8 cellular contexts compared by ENCODE assay signal in genomic region chr18:21740724-21741510, GRCh38. TPM values are rescaled to one million over a fixed set of nuclear protein-coding genes. Genes with fewer than 3 reads are reported as not detected.
DNase-seq lines count a peak whose midpoint lies in the region; ATAC-seq and TF ChIP-seq lines count a peak whose summit lies in the region.

Gene MIB1, plus strand, starts transcription at chr18:21740792. Its CDS starts 792 bp downstream, at chr18:21741584.

- H3K36me3 Mint-ChIP-seq in WTC11 = peaks cover 13% of the 10 kb centered on the region

- H3K27me3 Mint-ChIP-seq in WTC11 (ENCODE audit: low read depth) = peaks cover 9% of the 10 kb centered on the region

- intact Hi-C loops in left lung (cut with DNase I) = loop anchor here in 1 of 2 donors (5.0 kb wide), 1 partner anchor 39 kb away; the partner anchor contains the start of gene ABHD3

- H3K9me3 ChIP-seq in left lung = no peaks in the 10 kb centered on the region

- peak within 1 kb of the TSS; percentile 95 for H3K27ac Mint-ChIP-seq in WTC11

- peaks cover 44% of the 10 kb centered on the region for H3K4me1 Mint-ChIP-seq in WTC11

- peak within 1 kb of the TSS; percentile 93 to 95 for H3K4me3 ChIP-seq in left lung

- CTCF ChIA-PET in WTC11 (lab: Charles Lee) = interaction anchor here (0.6 to 3.8 kb wide), 10 partner anchors 8 to 1451 kb away, joined by 3 to 17 read pairs (median 4); partner anchors contain the start of genes ABHD3, ESCO1 and SNRPD1

- no peak for TF ChIP-seq CTCF in WTC11 (IDR thresholded peaks at IDR 0.05)
- TF ChIP-seq CTCF in left lung (IDR thresholded peaks at IDR 0.05) = peak in 1 of 2 donors; percentile 7

- POLR2A ChIA-PET in WTC11 (lab: Charles Lee) = interaction anchor here (0.7 to 1.8 kb wide), 4 partner anchors 36 to 141 kb away, joined by 3 to 16 read pairs (median 4); partner anchors contain the start of genes ABHD3 and ESCO1

- H3K36me3 ChIP-seq in left lung = no peaks in the 10 kb centered on the region

- ATAC-seq in GM18502 (IDR thresholded peaks at IDR 0.05; ENCODE audit: poor library complexity, unreplicated experiment) = peak; percentile 69
- ATAC-seq in HG02884 (IDR thresholded peaks at IDR 0.05; ENCODE audit: unreplicated experiment) = peak; percentile 44
- ATAC-seq in WTC11 = peak; percentile 63
- ATAC-seq in left lung = peak; percentile 85

- H3K27ac ChIP-seq in left lung = peak within 1 kb of the TSS; percentile 97 to 98

- H3K4me1 ChIP-seq in left lung = peaks cover 7 to 36% of the 10 kb centered on the region in 2 donors

- no peaks in the 10 kb centered on the region for H3K27me3 ChIP-seq in left lung

- H3K9me3 Mint-ChIP-seq in WTC11 = peaks cover 14% of the 10 kb centered on the region

- DNase-seq in 8988T (peak; percentile 37), NCI-H1930 (lab: John Stamatoyannopoulos, UW) (peak; percentile 99), WTC11 (ENCODE audit: low spot score) (peak; percentile 59), dedifferentiated amniotic fluid mesenchymal stem cell (ENCODE audit: extremely low spot score) (peak; percentile 28), left lung (peak; percentile 61 to 90)
- DNase-seq in stimulated activated CD4-positive, alpha-beta T cell treated with anti-CD3 and anti-CD28 coated beads, TNF-alpha, amount 100 ng/mL, for 4 hours (ENCODE audit: low read depth in 3 of 3) = peak; percentile 29 to 98 (median 39)

- peak within 1 kb of the TSS; percentile 87 for H3K4me3 Mint-ChIP-seq in WTC11

TF ChIP-seq in WTC11, 78 proteins besides CTCF, POLR2A, EP300 and RAD21:
- TF ChIP-seq ZBTB43 (CRISPR knock-in tag; IDR thresholded peaks at IDR 0.05) (no peak), ETV6 (CRISPR knock-in tag; IDR thresholded peaks at IDR 0.05) (peak; percentile 9; the same call in 1 of the 2 replicates), JUN (CRISPR knock-in tag; IDR thresholded peaks at IDR 0.05) (no peak), AFF4 (CRISPR knock-in tag; IDR thresholded peaks at IDR 0.05; ENCODE audit: borderline replicate concordance) (no peak), FOXK1 (CRISPR knock-in tag; IDR thresholded peaks at IDR 0.05) (no peak), SP1 (CRISPR knock-in tag; conservative IDR thresholded peaks at IDR 0.05) (peak; percentile 33; the same call in 1 of the 2 replicates), STAT6 (CRISPR knock-in tag; conservative IDR thresholded peaks at IDR 0.05; ENCODE audit: low read depth) (no peak), FOXP1 (CRISPR knock-in tag; IDR thresholded peaks at IDR 0.05; ENCODE audit: borderline replicate concordance) (peak; percentile 48), SMAD3 (CRISPR knock-in tag; IDR thresholded peaks at IDR 0.05; ENCODE audit: borderline replicate concordance) (peak; percentile 29; the same call in 1 of the 2 replicates)
TF ChIP-seq in WTC11: peak in this region for 4.

RNA-seq across cellular contexts. Expression of gene MIB1, which starts in this region (rescaled TPM):
- total RNA-seq in WTC11 (2021) = 57.6 to 63.9 TPM (median 58.8 TPM) in 3 replicates
- total RNA-seq in left lung = 10 to 100 TPM; 26.3 to 32.1 TPM

Comparison
In these comparisons a context has a peak if more than half of its experiments do, and no peak if none do; other contexts are left out.
1. Peak in every context shown above with its lines: DNase-seq, ATAC-seq, H3K4me3 ChIP-seq and H3K27ac ChIP-seq.
2. DNase-seq: peak in every context shown above with its lines; median percentile 99 in NCI-H1930; 76 in left lung; 59 in WTC11; 39 in stimulated activated CD4-positive, alpha-beta T cell treated with anti-CD3 and anti-CD28 coated beads, TNF-alpha, amount 100 ng/mL, for 4 hours; 37 in 8988T; 28 in dedifferentiated amniotic fluid mesenchymal stem cell.